In genomic region chr21:33121715-33122475, GRCh38 we compare ENCODE assay signal across 10 cellular contexts. TPM values are rescaled to one million over a fixed set of nuclear protein-coding genes. Genes with fewer than 3 reads are reported as not detected.
DNase-seq lines count a peak whose midpoint lies in the region; ATAC-seq and TF ChIP-seq lines count a peak whose summit lies in the region.
"Had no signal": no experiment of that assay in that cellular context is flagged by ENCODE, and none has a peak within 500 bp of the region (broad histone marks: within the 10 kb centered on the region; RNA-seq: fewer than 3 reads in every experiment).

No MANE protein-coding gene starts in this region.

- DNase-seq in GM12865 (ENCODE audit: low read depth) (peak; percentile 61), MV-4-11 (lab: John Stamatoyannopoulos, UW) (peak; percentile 59), astrocyte of the hippocampus (ENCODE audit: low read depth, low spot score) (peak; percentile 12), lung microvascular endothelial cell (ENCODE audit: low read depth in 2 of 2) (peak; percentile 29 to 33), amniotic stem cell (lab: John Stamatoyannopoulos, UW) (no peak)
- DNase-seq in activated naive CD4-positive, alpha-beta T cell treated with Interleukin-2 at 50 U/mL for 16 hours, result no peak

- no peak for TF ChIP-seq CTCF in GM12865 (IDR thresholded peaks at IDR 0.05; ENCODE audit: insufficient read depth, low read depth, low read length, missing control alignments)

- no peak for ATAC-seq in GM21390 (IDR thresholded peaks at IDR 0.05; ENCODE audit: unreplicated experiment)
- ATAC-seq: esophagus mucosa had no signal

- no peak overlapping the region for H3K4me3 ChIP-seq in GM12865 (ENCODE audit: low read depth, low read length)
- H3K4me3 ChIP-seq: smooth muscle cell had no signal

RNA-seq across cellular contexts. Expression of gene OLIG1, which starts 52.0 kb away (rescaled TPM):
- not detected in 2 replicates for total RNA-seq in lung microvascular endothelial cell
- total RNA-seq: esophagus mucosa, mesenteric fat pad, smooth muscle cell had no signal

Comparison
In these comparisons a context has a peak if more than half of its experiments do, and no peak if none do; other contexts are left out.
1. DNase-seq: peak in GM12865 (single experiment), MV-4-11 (single experiment), astrocyte of the hippocampus (single experiment) and lung microvascular endothelial cell (2 of 2); none in amniotic stem cell (single experiment) and activated naive CD4-positive, alpha-beta T cell treated with Interleukin-2 at 50 U/mL for 16 hours (single experiment).